In the genomic region with DNA sequence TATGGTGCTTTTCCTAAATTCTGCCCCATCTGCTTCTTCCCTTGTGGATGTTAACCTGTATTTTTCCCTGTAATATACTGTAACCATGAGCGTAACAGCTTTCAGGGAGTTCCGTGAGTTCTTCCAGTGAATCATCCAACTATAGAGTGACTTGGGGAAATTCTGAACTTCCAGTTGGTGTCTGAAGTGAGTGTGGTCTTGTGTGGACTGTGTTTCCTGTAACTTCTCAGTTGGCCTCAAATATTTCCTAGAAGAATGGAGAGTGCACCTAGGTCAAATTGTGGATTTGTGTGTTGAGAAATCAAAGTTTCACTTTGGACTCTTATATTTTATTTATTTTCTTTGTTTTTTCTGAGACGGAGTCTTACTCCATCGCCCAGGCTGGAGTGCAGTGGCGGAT, we compare ENCODE assay signal across 37 cellular contexts.
"Had no signal": no experiment of that assay in that cellular context is flagged by ENCODE, and none has a peak within 500 bp of the region (broad histone marks: within the 10 kb centered on the region; RNA-seq: fewer than 3 reads in every experiment).

No MANE protein-coding gene starts in this region.

- H3K27ac Mint-ChIP-seq: activated CD4-positive, alpha-beta memory T cell treated with anti-CD3 and anti-CD28 coated beads, Interleukin-2, amount 10 ng/mL, durations not matched to agents 7 days and 5 days; activated naive CD8-positive, alpha-beta T cell treated with anti-CD3 and anti-CD28 coated beads for 36 hours; activated T-cell treated with anti-CD3 and anti-CD28 coated beads, Interleukin-2, amount 50 U/mL, for 72 hours; activated T-helper 17 cell treated with anti-CD3 and anti-CD28 coated beads, Interleukin-2, amount 50 U/mL, for 72 hours had no signal

- ATAC-seq: activated T-cell treated with anti-CD3 and anti-CD28 coated beads, Interleukin-2, amount 50 U/mL, for 72 hours; activated T-helper 17 cell treated with anti-CD3 and anti-CD28 coated beads, Interleukin-2, amount 50 U/mL, for 72 hours; PC-3; Right ventricle myocardium inferior; SK-N-SH treated with all-trans-retinoic acid at 6 μM for 48 hours had no signal

- H3K4me1 Mint-ChIP-seq: activated CD4-positive, alpha-beta memory T cell treated with anti-CD3 and anti-CD28 coated beads, Interleukin-2, amount 10 ng/mL, durations not matched to agents 7 days and 5 days; activated naive CD8-positive, alpha-beta T cell treated with anti-CD3 and anti-CD28 coated beads for 36 hours; activated T-helper 17 cell treated with anti-CD3 and anti-CD28 coated beads, Interleukin-2, amount 50 U/mL, for 72 hours had no signal

- H3K4me3 Mint-ChIP-seq: activated CD4-positive, alpha-beta memory T cell treated with anti-CD3 and anti-CD28 coated beads, Interleukin-2, amount 10 ng/mL, durations not matched to agents 7 days and 5 days; activated naive CD8-positive, alpha-beta T cell treated with anti-CD3 and anti-CD28 coated beads for 36 hours; activated T-cell treated with anti-CD3 and anti-CD28 coated beads, Interleukin-2, amount 50 U/mL, for 72 hours; activated T-helper 17 cell treated with anti-CD3 and anti-CD28 coated beads, Interleukin-2, amount 50 U/mL, for 72 hours had no signal

- H3K27me3 Mint-ChIP-seq: activated CD4-positive, alpha-beta memory T cell treated with anti-CD3 and anti-CD28 coated beads, Interleukin-2, amount 10 ng/mL, durations not matched to agents 7 days and 5 days had no signal

- H3K4me3 ChIP-seq: breast epithelium, Peyer's patch had no signal

- H3K9me3 Mint-ChIP-seq: activated T-helper 17 cell treated with anti-CD3 and anti-CD28 coated beads, Interleukin-2, amount 50 U/mL, for 72 hours had no signal

- DNase-seq: activated CD4-positive, alpha-beta memory T cell treated with anti-CD3 and anti-CD28 coated beads, Interleukin-2, amount 10 ng/mL, durations not matched to agents 7 days and 5 days; activated CD4-positive, alpha-beta T cell treated with anti-CD3 and anti-CD28 coated beads for 1 hour; activated CD4-positive, alpha-beta T cell treated with anti-CD3 and anti-CD28 coated beads for 48 hours; activated CD4-positive, CD25-positive, alpha-beta regulatory T cell; activated effector memory CD4-positive, alpha-beta T cell treated with anti-CD3 and anti-CD28 coated beads, Interleukin-2, amount 50 U/mL, for 16 hours; activated naive CD4-positive, alpha-beta T cell; activated naive CD4-positive, alpha-beta T cell treated with anti-CD3 and anti-CD28 coated beads, Interleukin-2, amount 50 U/mL, for 16 hours; activated naive CD8-positive, alpha-beta T cell treated with anti-CD3 and anti-CD28 coated beads for 36 hours; activated T-cell treated with anti-CD3 and anti-CD28 coated beads, Interleukin-2, amount 50 U/mL, for 1 hour; activated T-cell treated with anti-CD3 and anti-CD28 coated beads, Interleukin-2, amount 50 U/mL, for 72 hours; amniotic stem cell; aorta; caudate nucleus; Kasumi-1; KG1; NCI-H1092 treated with DMSO at 0.1 percent for 48 hours; NCI-H1417; NCI-H146; NCI-H187; NCI-H2029 treated with DMSO at 0.1 percent for 48 hours; NCI-H2107; NCI-H2171; NCI-H510A; NCI-H526; NCI-H748 treated with DMSO at 0.1 percent for 48 hours; NK-92 treated with Interleukin-12 subunit alpha and Interleukin-12 subunit beta, amount 100 ng/mL, for 24 hours; PC-3; Peyer's patch; SIG-M5; T-helper 1 cell; T-helper 2 cell; T-helper 9 cell; WERI-Rb-1 had no signal
